Comparison of ENCODE assay signal across 8 cellular contexts in genomic region chr22:21816472-21816786, GRCh38. TPM values are rescaled to one million over a fixed set of nuclear protein-coding genes. Genes with fewer than 3 reads are reported as not detected.
DNase-seq lines count a peak whose midpoint lies in the region; ATAC-seq and TF ChIP-seq lines count a peak whose summit lies in the region.
"Had no signal": no experiment of that assay in that cellular context is flagged by ENCODE, and none has a peak within 500 bp of the region (broad histone marks: within the 10 kb centered on the region; RNA-seq: fewer than 3 reads in every experiment).

No MANE protein-coding gene starts in this region.

- peak overlapping the region; percentile 35 for H3K4me3 ChIP-seq in GM23248
- no peak overlapping the region for H3K4me3 ChIP-seq in Peyer's patch
- no peak overlapping the region for H3K4me3 ChIP-seq in smooth muscle cell

- H3K79me2 ChIP-seq in GM23248 (ENCODE audit: insufficient read depth) = peaks cover 97% of the 10 kb centered on the region
- peaks cover 81% of the 10 kb centered on the region for H3K79me2 ChIP-seq in smooth muscle cell (ENCODE audit: low read depth)

- H4K20me1 ChIP-seq in GM23248 (ENCODE audit: insufficient read depth) (peaks cover 9% of the 10 kb centered on the region; the same call in 1 of the 2 replicates), smooth muscle cell (ENCODE audit: low read depth) (peaks cover 97% of the 10 kb centered on the region)

- H3K27me3 Mint-ChIP-seq in endothelial cell (ENCODE audit: unreplicated experiment) = peaks cover 5% of the 10 kb centered on the region

- no peak for ATAC-seq in GM19351 (IDR thresholded peaks at IDR 0.05; ENCODE audit: unreplicated experiment)

- TF ChIP-seq CTCF in Peyer's patch (IDR thresholded peaks at IDR 0.05) (no peak), endothelial cell (IDR thresholded peaks at IDR 0.05; ENCODE audit: unreplicated experiment) (no peak), smooth muscle cell (IDR thresholded peaks at IDR 0.05; ENCODE audit: borderline replicate concordance, insufficient read depth, poor library complexity, severe bottlenecking) (no peak), GM13977 (IDR thresholded peaks at IDR 0.05; ENCODE audit: extremely low read depth, insufficient read depth, missing control alignments) (no peak)

- H3F3A ChIP-seq in GM23248 (ENCODE audit: insufficient read depth) (peaks cover 24% of the 10 kb centered on the region), smooth muscle cell (ENCODE audit: low read depth) (no peaks in the 10 kb centered on the region)

- H3K4me1 ChIP-seq in GM23248 (ENCODE audit: insufficient read depth) = peaks cover 18% of the 10 kb centered on the region
- H3K4me1 ChIP-seq in Peyer's patch = peaks cover 0 to 38% (median 18%) of the 10 kb centered on the region in 4 donors
- peaks cover 15% of the 10 kb centered on the region for H3K4me1 ChIP-seq in smooth muscle cell (ENCODE audit: low read depth)

- H3K36me3 ChIP-seq in GM23248 (ENCODE audit: low read depth) = no peaks in the 10 kb centered on the region
- no peaks in the 10 kb centered on the region for H3K36me3 ChIP-seq in Peyer's patch
- no peaks in the 10 kb centered on the region for H3K36me3 ChIP-seq in smooth muscle cell (ENCODE audit: low read depth)

- in situ Hi-C loops in GM23248 (cut with MboI) = no loop called here
- in situ Hi-C loops in GM13977 (cut with MboI; ENCODE audit: low pct_unique_long_range_greater_than_20kb, low sequenced_read_pairs, unreplicated experiment) = no loop called here

- WGBS in GM23248 (ENCODE audit: low coverage in 1 of 2, low lambda C conversion rate in 2 of 2, missing lambda C conversion rate in 2 of 2), 2 experiments = 0 to 2% methylated on average over 2 of the region's 2 CpGs
- 61% methylated on average over 2 of the region's 2 CpGs for WGBS in smooth muscle cell (ENCODE audit: low lambda C conversion rate)

- H3K27ac Mint-ChIP-seq in endothelial cell (ENCODE audit: unreplicated experiment) = peak overlapping the region; percentile 97

- H3K27me3 ChIP-seq in GM23248 (replicated peaks; ENCODE audit: insufficient read depth) = no peaks in the 10 kb centered on the region
- no peaks in the 10 kb centered on the region for H3K27me3 ChIP-seq in Peyer's patch
- no peaks in the 10 kb centered on the region for H3K27me3 ChIP-seq in smooth muscle cell (ENCODE audit: low read depth)

- H3K9ac ChIP-seq in GM23248 (peak overlapping the region; percentile 73), smooth muscle cell (ENCODE audit: low read depth) (peak overlapping the region; percentile 71)

- no peaks in the 10 kb centered on the region for H3K9me3 Mint-ChIP-seq in endothelial cell (ENCODE audit: unreplicated experiment)

- H3K4me2 ChIP-seq in GM23248 (ENCODE audit: unreplicated experiment) (peak overlapping the region; percentile 78), smooth muscle cell (peak overlapping the region; percentile 38)

- H3K4me1 Mint-ChIP-seq in endothelial cell (ENCODE audit: unreplicated experiment) = peaks cover 33% of the 10 kb centered on the region

- no peak for TF ChIP-seq POLR2A in Peyer's patch (IDR thresholded peaks at IDR 0.05)

- no peak overlapping the region for H3K4me3 Mint-ChIP-seq in endothelial cell (ENCODE audit: unreplicated experiment)

- no peaks in the 10 kb centered on the region for H3K9me2 ChIP-seq in GM23248 (ENCODE audit: insufficient read depth)

- H2AFZ ChIP-seq in GM23248 (no peak overlapping the region), smooth muscle cell (ENCODE audit: low read depth) (no peak overlapping the region)

- no peaks in the 10 kb centered on the region for H3K9me3 ChIP-seq in GM23248 (ENCODE audit: low read depth)
- H3K9me3 ChIP-seq in Peyer's patch = no peaks in the 10 kb centered on the region
- no peaks in the 10 kb centered on the region for H3K9me3 ChIP-seq in smooth muscle cell (replicated peaks; ENCODE audit: low read depth)

- DNase-seq in GM23248 (no peak), Peyer's patch (no peak), endothelial cell (ENCODE audit: low spot score) (no peak), smooth muscle cell (lab: John Stamatoyannopoulos, UW; ENCODE audit: unreplicated experiment) (no peak), GM13977 (ENCODE audit: low spot score) (no peak)
- no peak for DNase-seq in stimulated activated CD4-positive, alpha-beta T cell treated with anti-CD3 and anti-CD28 coated beads, Interleukin-12 subunit alpha, Interleukin-12 subunit beta, amount 100 ng/mL, for 4 hours
- DNase-seq: NCI-H2227 treated with DMSO at 0.1 percent for 48 hours had no signal

- H3K36me3 Mint-ChIP-seq in endothelial cell (ENCODE audit: low read depth, unreplicated experiment) = peaks cover 4% of the 10 kb centered on the region

- H3K27ac ChIP-seq in GM23248 = peak overlapping the region; percentile 90
- peak overlapping the region; percentile 3 to 75 (median 73) for H3K27ac ChIP-seq in Peyer's patch
- peak overlapping the region; percentile 92 for H3K27ac ChIP-seq in smooth muscle cell (ENCODE audit: low read depth)

RNA-seq across cellular contexts. Expression of gene MAPK1, which starts 51.0 kb away (rescaled TPM):
- total RNA-seq in GM23248 (2014; rRNA removed; shearing (Covaris generic)) = 70.2 and 72.3 TPM in 2 replicates
- polyA plus RNA-seq in GM23248 (2016; fragmentation: Nextera tagmentation; extraction: Ambion mirVana) (76.0 and 83.6 TPM in 2 replicates), smooth muscle cell (53.7 and 62.3 TPM in 2 replicates)
- total RNA-seq in Peyer's patch (10 to 100 TPM; 38.9 to 49.5 (median 43.2) TPM), endothelial cell (ENCODE audit: unreplicated experiment) (119 TPM), smooth muscle cell (57.1 and 69.3 TPM in 2 replicates)
